22 cellular contexts compared by ENCODE assay signal in the genomic region with DNA sequence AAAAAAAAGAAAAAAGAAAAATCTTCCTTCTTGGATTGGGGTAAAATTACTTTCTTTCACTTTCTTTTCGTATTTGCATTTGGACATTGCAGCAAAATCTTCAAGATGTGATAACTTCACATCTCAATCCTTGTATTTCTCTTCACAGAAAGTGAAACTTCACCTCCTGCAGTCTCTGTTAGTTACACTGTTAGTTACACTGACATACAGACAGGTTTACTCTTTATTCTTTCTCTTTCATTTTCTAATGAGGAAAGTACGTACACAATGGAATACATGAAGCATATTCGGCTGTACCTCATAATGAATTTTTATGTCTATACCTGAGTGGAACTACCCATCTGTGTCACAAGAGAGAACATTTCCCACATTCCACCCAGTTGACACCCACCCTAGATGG.
DNase-seq lines count a peak whose midpoint lies in the region; ATAC-seq, FAIRE-seq and TF ChIP-seq lines count a peak whose summit lies in the region.
"Had no signal": no experiment of that assay in that cellular context is flagged by ENCODE, and none has a peak within 500 bp of the region (broad histone marks: within the 10 kb centered on the region; RNA-seq: fewer than 3 reads in every experiment).

No MANE protein-coding gene starts in this region.

- H3K4me3 ChIP-seq in A549: no peak overlapping the region
- H3K4me3 ChIP-seq in duodenal mucosa (ENCODE audit: low read depth in 1 of 2, low read length in 2 of 2): peak overlapping the region; percentile 57 to 68
- H3K4me3 ChIP-seq in Caco-2 (ENCODE audit: low read depth, low read length): no peak overlapping the region
- H3K4me3 ChIP-seq: PC-9 had no signal

- no peak overlapping the region for H3K9ac ChIP-seq in duodenal mucosa (ENCODE audit: low read depth in 1 of 2, low read length in 2 of 2)

- WGBS in A549 (ENCODE audit: missing lambda C conversion rate): 34% methylated on average over 3 of the region's 3 CpGs

- no peak for TF ChIP-seq RAD21 in A549 (conservative IDR thresholded peaks at IDR 0.05 in 1 of 2, IDR thresholded peaks at IDR 0.05 in 1 of 2)

- H3K36me3 ChIP-seq in duodenal mucosa (ENCODE audit: control insufficient read depth in 1 of 2, insufficient read depth in 2 of 2, low read length in 2 of 2) (no peaks in the 10 kb centered on the region), Caco-2 (ENCODE audit: control insufficient read depth, insufficient read depth, low read length) (no peaks in the 10 kb centered on the region)

- DNase-seq in A549 (ENCODE audit: low read depth in 1 of 2, low spot score in 1 of 2) (no peak), H54 (ENCODE audit: insufficient read length, low spot score) (no peak), NCI-H2029 treated with DMSO at 0.1 percent for 48 hours (lab: John Stamatoyannopoulos, UW) (peak; percentile 40), Caco-2 (no peak), ACHN (no peak)
- no peak for DNase-seq in stimulated activated CD4-positive, alpha-beta T cell treated with anti-CD3 and anti-CD28 coated beads, Interleukin-2, amount 100 ng/mL, for 48 hours
- DNase-seq in activated CD8-positive, alpha-beta memory T cell treated with anti-CD3 and anti-CD28 coated beads, Interleukin-2, amount 10 ng/mL, durations not matched to agents 7 days and 5 days: no peak
- DNase-seq: CD4-positive, alpha-beta memory T cell; DND-41; GDM1; Kasumi-1; NCI-H1436 treated with DMSO at 0.1 percent for 48 hours; NCI-H2107; NCI-H226; NCI-H526 treated with DMSO at 0.1 percent for 48 hours; NK-92 treated with Interleukin-12 subunit alpha and Interleukin-12 subunit beta, amount 100 ng/mL, for 24 hours; PC-9; Right ventricle myocardium superior had no signal

- H3K27me3 ChIP-seq in duodenal mucosa (ENCODE audit: control insufficient read depth in 1 of 2, insufficient read depth in 2 of 2, low read length in 2 of 2): no peaks in the 10 kb centered on the region
- no peaks in the 10 kb centered on the region for H3K27me3 ChIP-seq in Caco-2 (replicated peaks; ENCODE audit: control insufficient read depth, insufficient read depth, low read length)

- no peak for ATAC-seq in A549
- no peak for ATAC-seq in activated CD8-positive, alpha-beta memory T cell treated with anti-CD3 and anti-CD28 coated beads, Interleukin-2, amount 10 ng/mL, durations not matched to agents 7 days and 5 days
- ATAC-seq: SK-N-SH treated with all-trans-retinoic acid at 6 μM for 48 hours had no signal

- TF ChIP-seq EP300 in A549 (IDR thresholded peaks at IDR 0.05): no peak

- H3K4me3 Mint-ChIP-seq in Caco-2 (ENCODE audit: unreplicated experiment): no peak overlapping the region
- no peak overlapping the region for H3K4me3 Mint-ChIP-seq in activated CD8-positive, alpha-beta memory T cell treated with anti-CD3 and anti-CD28 coated beads, Interleukin-2, amount 10 ng/mL, durations not matched to agents 7 days and 5 days
- H3K4me3 Mint-ChIP-seq: B cell had no signal

- H3K27ac Mint-ChIP-seq in Caco-2 (ENCODE audit: unreplicated experiment): no peak overlapping the region
- no peak overlapping the region for H3K27ac Mint-ChIP-seq in activated CD8-positive, alpha-beta memory T cell treated with anti-CD3 and anti-CD28 coated beads, Interleukin-2, amount 10 ng/mL, durations not matched to agents 7 days and 5 days
- H3K27ac Mint-ChIP-seq: B cell; CD4-positive, alpha-beta memory T cell had no signal

- TF ChIP-seq POLR2A in A549 (IDR thresholded peaks at IDR 0.05; ENCODE audit: low read length) (no peak), H54 (IDR thresholded peaks at IDR 0.05; ENCODE audit: low read depth, low read length) (no peak)

- POLR2A ChIA-PET in A549 (lab: Yijun Ruan, JAX): no interaction called here
- POLR2A ChIA-PET in Caco-2 (lab: Charles Lee): no interaction called here

- H3K9me3 Mint-ChIP-seq in Caco-2 (ENCODE audit: unreplicated experiment): peaks cover 9% of the 10 kb centered on the region
- peaks cover 10% of the 10 kb centered on the region for H3K9me3 Mint-ChIP-seq in activated CD8-positive, alpha-beta memory T cell treated with anti-CD3 and anti-CD28 coated beads, Interleukin-2, amount 10 ng/mL, durations not matched to agents 7 days and 5 days (ENCODE audit: low read depth)

- TF ChIP-seq CTCF in A549 (IDR thresholded peaks at IDR 0.05) (no peak), Caco-2 (IDR thresholded peaks at IDR 0.05; ENCODE audit: insufficient read depth in 1 of 2, low read depth in 1 of 2, low read length in 1 of 2, severe bottlenecking in 1 of 2, unreplicated experiment in 1 of 2) (no peak)

- no peaks in the 10 kb centered on the region for H3K4me1 ChIP-seq in A549
- H3K4me1 ChIP-seq in duodenal mucosa (ENCODE audit: control insufficient read depth in 1 of 2, insufficient read depth in 2 of 2, low read length in 2 of 2): peaks cover 0 to 3% of the 10 kb centered on the region in 2 donors
- H3K4me1 ChIP-seq in Caco-2: no peaks in the 10 kb centered on the region

- FAIRE-seq in A549 (lab: Jason Lieb, UNC) (no peak), H54 (lab: Jason Lieb, UNC) (peak; percentile 82)
- FAIRE-seq: D721Med had no signal

- peak overlapping the region; percentile 17; the same call in 1 of the 3 replicates for H3K4me2 ChIP-seq in A549
- H3K4me2 ChIP-seq: PC-9 had no signal

- H3K4me1 Mint-ChIP-seq in Caco-2 (ENCODE audit: low read depth, unreplicated experiment): no peaks in the 10 kb centered on the region
- H3K4me1 Mint-ChIP-seq in activated CD8-positive, alpha-beta memory T cell treated with anti-CD3 and anti-CD28 coated beads, Interleukin-2, amount 10 ng/mL, durations not matched to agents 7 days and 5 days: no peaks in the 10 kb centered on the region
- H3K4me1 Mint-ChIP-seq: B cell; CD4-positive, alpha-beta memory T cell had no signal

- intact Hi-C loops in Caco-2 (cut with micrococcal nuclease; ENCODE audit: unreplicated experiment): no loop called here

- no TSS peak for BruUV-seq in Caco-2 (replicated peaks; lab: Mats Ljungman, UMichigan)

- in situ Hi-C loops in ACHN (cut with HindIII; ENCODE audit: low pct_ligation_motif_present, low pct_unique_long_range_greater_than_20kb, low sequenced_read_pairs): no loop called here

- H3K36me3 Mint-ChIP-seq in Caco-2 (ENCODE audit: insufficient read depth, unreplicated experiment): no peaks in the 10 kb centered on the region
- no peaks in the 10 kb centered on the region for H3K36me3 Mint-ChIP-seq in activated CD8-positive, alpha-beta memory T cell treated with anti-CD3 and anti-CD28 coated beads, Interleukin-2, amount 10 ng/mL, durations not matched to agents 7 days and 5 days
- H3K36me3 Mint-ChIP-seq: CD4-positive, alpha-beta memory T cell had no signal

- H3K9me3 ChIP-seq in A549 (no peaks in the 10 kb centered on the region), duodenal mucosa (ENCODE audit: control insufficient read depth in 1 of 2, low read length in 2 of 2) (no peaks in the 10 kb centered on the region), Caco-2 (peaks cover 3% of the 10 kb centered on the region; the same call in 1 of the 2 replicates)

- CTCF ChIA-PET in A549 (lab: Yijun Ruan, JAX) (no interaction called here), Caco-2 (lab: Charles Lee) (no interaction called here)
- CTCF ChIA-PET in activated CD8-positive, alpha-beta memory T cell treated with anti-CD3 and anti-CD28 coated beads, Interleukin-2, amount 10 ng/mL, durations not matched to agents 7 days and 5 days (lab: Charles Lee): no interaction called here

- no peak overlapping the region for H3K27ac ChIP-seq in A549
- H3K27ac ChIP-seq in duodenal mucosa (ENCODE audit: low read depth, low read length): no peak overlapping the region
- H3K27ac ChIP-seq: PC-9 had no signal

- peaks cover 3% of the 10 kb centered on the region for H3K27me3 Mint-ChIP-seq in Caco-2 (ENCODE audit: insufficient read depth, unreplicated experiment)
- no peaks in the 10 kb centered on the region for H3K27me3 Mint-ChIP-seq in activated CD8-positive, alpha-beta memory T cell treated with anti-CD3 and anti-CD28 coated beads, Interleukin-2, amount 10 ng/mL, durations not matched to agents 7 days and 5 days
- H3K27me3 Mint-ChIP-seq: B cell; CD4-positive, alpha-beta memory T cell had no signal

TF ChIP-seq in A549, 52 proteins besides CTCF, POLR2A, EP300 and RAD21:
- TF ChIP-seq EHF (CRISPR knock-in tag; IDR thresholded peaks at IDR 0.05) (no peak), TFCP2L1 (CRISPR knock-in tag; IDR thresholded peaks at IDR 0.05) (no peak), CBX2 (IDR thresholded peaks at IDR 0.05; ENCODE audit: borderline replicate concordance, low read depth) (no peak), SREBF2 (IDR thresholded peaks at IDR 0.05) (no peak), NFE2L2 (conservative IDR thresholded peaks at IDR 0.05; ENCODE audit: low read length) (no peak), JUN (IDR thresholded peaks at IDR 0.05) (no peak), MAZ (IDR thresholded peaks at IDR 0.05; ENCODE audit: borderline replicate concordance, low read depth, low read length) (no peak), RCOR1 (IDR thresholded peaks at IDR 0.05; ENCODE audit: low read depth, low read length) (no peak), KDM1A (IDR thresholded peaks at IDR 0.05; ENCODE audit: low read depth) (no peak), HDAC2 (IDR thresholded peaks at IDR 0.05) (no peak), KDM5A (IDR thresholded peaks at IDR 0.05) (no peak), NR3C1 (IDR thresholded peaks at IDR 0.05) (no peak), ZSCAN20 (CRISPR knock-in tag; IDR thresholded peaks at IDR 0.05) (no peak), ZFP36 (IDR thresholded peaks at IDR 0.05; ENCODE audit: borderline replicate concordance, partially characterized antibody) (no peak), PHF8 (IDR thresholded peaks at IDR 0.05; ENCODE audit: borderline replicate concordance, low read depth) (no peak)
- TF ChIP-seq, protein P1, sequence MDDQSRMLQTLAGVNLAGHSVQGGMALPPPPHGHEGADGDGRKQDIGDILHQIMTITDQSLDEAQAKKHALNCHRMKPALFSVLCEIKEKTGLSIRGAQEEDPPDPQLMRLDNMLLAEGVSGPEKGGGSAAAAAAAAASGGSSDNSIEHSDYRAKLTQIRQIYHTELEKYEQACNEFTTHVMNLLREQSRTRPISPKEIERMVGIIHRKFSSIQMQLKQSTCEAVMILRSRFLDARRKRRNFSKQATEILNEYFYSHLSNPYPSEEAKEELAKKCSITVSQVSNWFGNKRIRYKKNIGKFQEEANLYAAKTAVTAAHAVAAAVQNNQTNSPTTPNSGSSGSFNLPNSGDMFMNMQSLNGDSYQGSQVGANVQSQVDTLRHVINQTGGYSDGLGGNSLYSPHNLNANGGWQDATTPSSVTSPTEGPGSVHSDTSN (IDR thresholded peaks at IDR 0.05): no peak

Comparison
In these comparisons a context has a peak if more than half of its experiments do, and no peak if none do; other contexts are left out.
1. H3K4me3 ChIP-seq: peak in duodenal mucosa (2 of 2); none in A549 (single experiment) and Caco-2 (single experiment).